Comparison of ENCODE assay signal across 29 cellular contexts in genomic region chr15:83512459-83512858, GRCh38.
"Had no signal": no experiment of that assay in that cellular context is flagged by ENCODE, and none has a peak within 500 bp of the region (broad histone marks: within the 10 kb centered on the region; RNA-seq: fewer than 3 reads in every experiment).

No MANE protein-coding gene starts in this region.

- H3K9me3 Mint-ChIP-seq: activated CD4-positive, alpha-beta T cell treated with anti-CD3 and anti-CD28 coated beads, Interleukin-2, amount 10 ng/mL, durations not matched to agents 7 days and 5 days; activated CD8-positive, alpha-beta T cell treated with anti-CD3 and anti-CD28 coated beads for 36 hours; activated naive CD4-positive, alpha-beta T cell treated with anti-CD3 and anti-CD28 coated beads, Interleukin-2, amount 50 U/mL, for 72 hours; activated T-cell treated with anti-CD3 and anti-CD28 coated beads, Interleukin-2, amount 50 U/mL, for 72 hours; type B pancreatic cell had no signal

- DNase-seq: activated CD4-positive, alpha-beta T cell treated with anti-CD3 and anti-CD28 coated beads for 1 hour; activated CD4-positive, alpha-beta T cell treated with anti-CD3 and anti-CD28 coated beads, Interleukin-2, amount 10 ng/mL, durations not matched to agents 7 days and 5 days; activated CD8-positive, alpha-beta memory T cell treated with anti-CD3 and anti-CD28 coated beads, Interleukin-2, amount 10 ng/mL, durations not matched to agents 7 days and 5 days; activated CD8-positive, alpha-beta T cell treated with anti-CD3 and anti-CD28 coated beads for 36 hours; activated naive CD4-positive, alpha-beta T cell; activated T-cell treated with anti-CD3 and anti-CD28 coated beads for 4 hours; activated T-cell treated with anti-CD3 and anti-CD28 coated beads, Interleukin-2, amount 50 U/mL, for 72 hours; aorta; body of pancreas; cerebellar nuclear complex; foreskin keratinocyte; heart left ventricle; islet precursor cell; left cardiac atrium; midbrain; naive thymus-derived CD4-positive, alpha-beta T cell; occipital lobe; posterior cingulate gyrus; right cardiac atrium; stimulated activated CD4-positive, alpha-beta T cell treated with anti-CD3 and anti-CD28 coated beads, Interleukin-15, amount 100 ng/mL, for 24 hours; stimulated activated CD4-positive, alpha-beta T cell treated with anti-CD3 and anti-CD28 coated beads, Interleukin-2, amount 100 ng/mL, for 24 hours; stimulated activated naive B cell treated with anti-CD40 and anti-IgM and Interleukin-4, amounts not matched to agents 10 μg/mL and 1 μg/mL and 100 μg/mL, for 72 hours; T-helper 17 cell had no signal

- H3K36me3 ChIP-seq: heart left ventricle, thoracic aorta had no signal

- H3K27ac Mint-ChIP-seq: activated CD4-positive, alpha-beta T cell treated with anti-CD3 and anti-CD28 coated beads, Interleukin-2, amount 10 ng/mL, durations not matched to agents 7 days and 5 days; activated CD8-positive, alpha-beta memory T cell treated with anti-CD3 and anti-CD28 coated beads, Interleukin-2, amount 10 ng/mL, durations not matched to agents 7 days and 5 days; activated CD8-positive, alpha-beta T cell treated with anti-CD3 and anti-CD28 coated beads for 36 hours; activated naive CD4-positive, alpha-beta T cell treated with anti-CD3 and anti-CD28 coated beads, Interleukin-2, amount 50 U/mL, for 72 hours; activated T-cell treated with anti-CD3 and anti-CD28 coated beads, Interleukin-2, amount 50 U/mL, for 72 hours; naive thymus-derived CD4-positive, alpha-beta T cell; stimulated activated naive B cell treated with anti-CD40 and anti-IgM and Interleukin-4, amounts not matched to agents 10 μg/mL and 1 μg/mL and 100 μg/mL, for 72 hours; T-helper 17 cell; type B pancreatic cell had no signal

- H3K9me3 ChIP-seq: body of pancreas, heart left ventricle, thoracic aorta had no signal

- H3K27me3 Mint-ChIP-seq: activated CD4-positive, alpha-beta T cell treated with anti-CD3 and anti-CD28 coated beads, Interleukin-2, amount 10 ng/mL, durations not matched to agents 7 days and 5 days; activated CD8-positive, alpha-beta memory T cell treated with anti-CD3 and anti-CD28 coated beads, Interleukin-2, amount 10 ng/mL, durations not matched to agents 7 days and 5 days; activated CD8-positive, alpha-beta T cell treated with anti-CD3 and anti-CD28 coated beads for 36 hours; type B pancreatic cell had no signal

- H3K27ac ChIP-seq: body of pancreas, coronary artery, foreskin keratinocyte, heart left ventricle, thoracic aorta had no signal

- H3K4me3 ChIP-seq: body of pancreas, coronary artery, heart left ventricle, thoracic aorta had no signal

- ATAC-seq: activated CD8-positive, alpha-beta memory T cell treated with anti-CD3 and anti-CD28 coated beads, Interleukin-2, amount 10 ng/mL, durations not matched to agents 7 days and 5 days; activated CD8-positive, alpha-beta T cell treated with anti-CD3 and anti-CD28 coated beads for 36 hours; activated naive CD4-positive, alpha-beta T cell treated with anti-CD3 and anti-CD28 coated beads, Interleukin-2, amount 50 U/mL, for 72 hours; activated T-cell treated with anti-CD3 and anti-CD28 coated beads, Interleukin-2, amount 50 U/mL, for 72 hours; body of pancreas; esophagus mucosa; foreskin keratinocyte; heart left ventricle; left cardiac atrium; naive thymus-derived CD4-positive, alpha-beta T cell; SK-N-SH treated with all-trans-retinoic acid at 6 μM for 48 hours; stimulated activated naive B cell treated with anti-CD40 and anti-IgM and Interleukin-4, amounts not matched to agents 10 μg/mL and 1 μg/mL and 100 μg/mL, for 72 hours; T-helper 17 cell had no signal

- H3K4me3 Mint-ChIP-seq: activated CD4-positive, alpha-beta T cell treated with anti-CD3 and anti-CD28 coated beads, Interleukin-2, amount 10 ng/mL, durations not matched to agents 7 days and 5 days; activated CD8-positive, alpha-beta memory T cell treated with anti-CD3 and anti-CD28 coated beads, Interleukin-2, amount 10 ng/mL, durations not matched to agents 7 days and 5 days; activated CD8-positive, alpha-beta T cell treated with anti-CD3 and anti-CD28 coated beads for 36 hours; activated T-cell treated with anti-CD3 and anti-CD28 coated beads, Interleukin-2, amount 50 U/mL, for 72 hours; naive thymus-derived CD4-positive, alpha-beta T cell; stimulated activated naive B cell treated with anti-CD40 and anti-IgM and Interleukin-4, amounts not matched to agents 10 μg/mL and 1 μg/mL and 100 μg/mL, for 72 hours; T-helper 17 cell; type B pancreatic cell had no signal

- H3K36me3 Mint-ChIP-seq: activated CD8-positive, alpha-beta memory T cell treated with anti-CD3 and anti-CD28 coated beads, Interleukin-2, amount 10 ng/mL, durations not matched to agents 7 days and 5 days; activated naive CD4-positive, alpha-beta T cell treated with anti-CD3 and anti-CD28 coated beads, Interleukin-2, amount 50 U/mL, for 72 hours; naive thymus-derived CD4-positive, alpha-beta T cell; stimulated activated naive B cell treated with anti-CD40 and anti-IgM and Interleukin-4, amounts not matched to agents 10 μg/mL and 1 μg/mL and 100 μg/mL, for 72 hours had no signal

- H3K4me1 ChIP-seq: foreskin keratinocyte, heart left ventricle had no signal

- H3K4me1 Mint-ChIP-seq: activated CD4-positive, alpha-beta T cell treated with anti-CD3 and anti-CD28 coated beads, Interleukin-2, amount 10 ng/mL, durations not matched to agents 7 days and 5 days; activated CD8-positive, alpha-beta memory T cell treated with anti-CD3 and anti-CD28 coated beads, Interleukin-2, amount 10 ng/mL, durations not matched to agents 7 days and 5 days; naive thymus-derived CD4-positive, alpha-beta T cell; T-helper 17 cell had no signal

- H3K27me3 ChIP-seq: body of pancreas had no signal
